ENCODE assay signal across 3 cellular contexts in genomic region chrX:65551086-65551485, GRCh38.
TF ChIP-seq lines count a peak whose summit lies in the region.

No MANE protein-coding gene starts in this region.

TF ChIP-seq in SK-N-SH treated with all-trans-retinoic acid at 6 μM for 48 hours, 23 proteins besides CTCF, POLR2A, EP300 and RAD21 (continued from another document):
- TF ChIP-seq ZNF565 (CRISPR knock-in tag; conservative IDR thresholded peaks at IDR 0.05; ENCODE audit: low read depth), result no peak
- TF ChIP-seq ZFP3 (CRISPR knock-in tag; IDR thresholded peaks at IDR 0.05), result no peak
- no peak for TF ChIP-seq GLIS3 (CRISPR knock-in tag; IDR thresholded peaks at IDR 0.05)
- TF ChIP-seq ESRRG (CRISPR knock-in tag; IDR thresholded peaks at IDR 0.05), result no peak
- TF ChIP-seq ZFP30 (CRISPR knock-in tag; IDR thresholded peaks at IDR 0.05), result no peak
- TF ChIP-seq ISL1 (CRISPR knock-in tag; IDR thresholded peaks at IDR 0.05), result no peak
- TF ChIP-seq, protein P1, sequence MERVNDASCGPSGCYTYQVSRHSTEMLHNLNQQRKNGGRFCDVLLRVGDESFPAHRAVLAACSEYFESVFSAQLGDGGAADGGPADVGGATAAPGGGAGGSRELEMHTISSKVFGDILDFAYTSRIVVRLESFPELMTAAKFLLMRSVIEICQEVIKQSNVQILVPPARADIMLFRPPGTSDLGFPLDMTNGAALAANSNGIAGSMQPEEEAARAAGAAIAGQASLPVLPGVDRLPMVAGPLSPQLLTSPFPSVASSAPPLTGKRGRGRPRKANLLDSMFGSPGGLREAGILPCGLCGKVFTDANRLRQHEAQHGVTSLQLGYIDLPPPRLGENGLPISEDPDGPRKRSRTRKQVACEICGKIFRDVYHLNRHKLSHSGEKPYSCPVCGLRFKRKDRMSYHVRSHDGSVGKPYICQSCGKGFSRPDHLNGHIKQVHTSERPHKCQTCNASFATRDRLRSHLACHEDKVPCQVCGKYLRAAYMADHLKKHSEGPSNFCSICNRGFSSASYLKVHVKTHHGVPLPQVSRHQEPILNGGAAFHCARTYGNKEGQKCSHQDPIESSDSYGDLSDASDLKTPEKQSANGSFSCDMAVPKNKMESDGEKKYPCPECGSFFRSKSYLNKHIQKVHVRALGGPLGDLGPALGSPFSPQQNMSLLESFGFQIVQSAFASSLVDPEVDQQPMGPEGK (CRISPR knock-in tag; IDR thresholded peaks at IDR 0.05; ENCODE audit: borderline replicate concordance), result no peak
- TF ChIP-seq ZC3H10 (CRISPR knock-in tag; IDR thresholded peaks at IDR 0.05), result no peak
- TF ChIP-seq PPARA (CRISPR knock-in tag; IDR thresholded peaks at IDR 0.05; ENCODE audit: borderline replicate concordance), result no peak
- TF ChIP-seq, protein P2, sequence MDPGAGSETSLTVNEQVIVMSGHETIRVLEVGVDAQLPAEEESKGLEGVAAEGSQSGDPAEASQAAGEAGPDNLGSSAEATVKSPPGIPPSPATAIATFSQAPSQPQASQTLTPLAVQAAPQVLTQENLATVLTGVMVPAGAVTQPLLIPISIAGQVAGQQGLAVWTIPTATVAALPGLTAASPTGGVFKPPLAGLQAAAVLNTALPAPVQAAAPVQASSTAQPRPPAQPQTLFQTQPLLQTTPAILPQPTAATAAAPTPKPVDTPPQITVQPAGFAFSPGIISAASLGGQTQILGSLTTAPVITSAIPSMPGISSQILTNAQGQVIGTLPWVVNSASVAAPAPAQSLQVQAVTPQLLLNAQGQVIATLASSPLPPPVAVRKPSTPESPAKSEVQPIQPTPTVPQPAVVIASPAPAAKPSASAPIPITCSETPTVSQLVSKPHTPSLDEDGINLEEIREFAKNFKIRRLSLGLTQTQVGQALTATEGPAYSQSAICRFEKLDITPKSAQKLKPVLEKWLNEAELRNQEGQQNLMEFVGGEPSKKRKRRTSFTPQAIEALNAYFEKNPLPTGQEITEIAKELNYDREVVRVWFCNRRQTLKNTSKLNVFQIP (CRISPR knock-in tag; IDR thresholded peaks at IDR 0.05; ENCODE audit: borderline replicate concordance, low read depth), result no peak
- TF ChIP-seq ZNF8 (CRISPR knock-in tag; IDR thresholded peaks at IDR 0.05), result no peak
- TF ChIP-seq BACH2 (CRISPR knock-in tag; IDR thresholded peaks at IDR 0.05; ENCODE audit: borderline replicate concordance), result no peak
- TF ChIP-seq RARB (CRISPR knock-in tag; IDR thresholded peaks at IDR 0.05), result no peak
- TF ChIP-seq CREB5 (CRISPR knock-in tag; IDR thresholded peaks at IDR 0.05; ENCODE audit: low read depth), result no peak
TF ChIP-seq in SK-N-SH treated with all-trans-retinoic acid at 6 μM for 48 hours: peak in this region for 0.

TF ChIP-seq in SK-N-SH, 30 proteins besides CTCF, POLR2A, EP300 and RAD21 (continued from another document and continues in another):
- no peak for TF ChIP-seq PBX3 (IDR thresholded peaks at IDR 0.05)
- no peak for TF ChIP-seq SIN3A (IDR thresholded peaks at IDR 0.05; ENCODE audit: borderline replicate concordance, low read depth, low read length)
- no peak for TF ChIP-seq TCF12 (IDR thresholded peaks at IDR 0.05)
- TF ChIP-seq FOSL2 (IDR thresholded peaks at IDR 0.05; ENCODE audit: borderline replicate concordance, low read depth), result no peak
- no peak for TF ChIP-seq RCOR1 (IDR thresholded peaks at IDR 0.05; ENCODE audit: low read length)
- TF ChIP-seq IRF3 (IDR thresholded peaks at IDR 0.05; ENCODE audit: low read depth, low read length), result no peak
- TF ChIP-seq JUND (IDR thresholded peaks at IDR 0.05), result no peak
- TF ChIP-seq, protein P3, sequence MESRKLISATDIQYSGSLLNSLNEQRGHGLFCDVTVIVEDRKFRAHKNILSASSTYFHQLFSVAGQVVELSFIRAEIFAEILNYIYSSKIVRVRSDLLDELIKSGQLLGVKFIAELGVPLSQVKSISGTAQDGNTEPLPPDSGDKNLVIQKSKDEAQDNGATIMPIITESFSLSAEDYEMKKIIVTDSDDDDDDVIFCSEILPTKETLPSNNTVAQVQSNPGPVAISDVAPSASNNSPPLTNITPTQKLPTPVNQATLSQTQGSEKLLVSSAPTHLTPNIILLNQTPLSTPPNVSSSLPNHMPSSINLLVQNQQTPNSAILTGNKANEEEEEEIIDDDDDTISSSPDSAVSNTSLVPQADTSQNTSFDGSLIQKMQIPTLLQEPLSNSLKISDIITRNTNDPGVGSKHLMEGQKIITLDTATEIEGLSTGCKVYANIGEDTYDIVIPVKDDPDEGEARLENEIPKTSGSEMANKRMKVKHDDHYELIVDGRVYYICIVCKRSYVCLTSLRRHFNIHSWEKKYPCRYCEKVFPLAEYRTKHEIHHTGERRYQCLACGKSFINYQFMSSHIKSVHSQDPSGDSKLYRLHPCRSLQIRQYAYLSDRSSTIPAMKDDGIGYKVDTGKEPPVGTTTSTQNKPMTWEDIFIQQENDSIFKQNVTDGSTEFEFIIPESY (IDR thresholded peaks at IDR 0.05; ENCODE audit: borderline replicate concordance, low read depth), result no peak
- no peak for TF ChIP-seq USF1 (IDR thresholded peaks at IDR 0.05; ENCODE audit: borderline replicate concordance, low read depth)
- no peak for TF ChIP-seq REST (IDR thresholded peaks at IDR 0.05; ENCODE audit: low read depth, low read length)
- no peak for TF ChIP-seq POLR2AphosphoS5 (IDR thresholded peaks at IDR 0.05; ENCODE audit: low read depth, low read length)
- TF ChIP-seq TAF1 (IDR thresholded peaks at IDR 0.05; ENCODE audit: borderline replicate concordance, low read depth, low read length), result no peak

TF ChIP-seq in HepG2, 621 proteins besides CTCF, POLR2A, EP300 and RAD21 (continued from another document):
- TF ChIP-seq HMGXB3 (CRISPR knock-in tag; IDR thresholded peaks at IDR 0.05; ENCODE audit: borderline replicate concordance) (no peak), ZNF3 (CRISPR knock-in tag; IDR thresholded peaks at IDR 0.05) (no peak), MIXL1 (CRISPR knock-in tag; IDR thresholded peaks at IDR 0.05) (no peak), ZNF260 (CRISPR knock-in tag; IDR thresholded peaks at IDR 0.05; ENCODE audit: borderline replicate concordance, low read depth) (no peak), ZFP82 (CRISPR knock-in tag; IDR thresholded peaks at IDR 0.05; ENCODE audit: borderline replicate concordance) (no peak), SRSF1 (optimal IDR thresholded peaks at IDR 0.05; ENCODE audit: low read depth, low read length) (no peak), ZBTB1 (CRISPR knock-in tag; IDR thresholded peaks at IDR 0.05; ENCODE audit: borderline replicate concordance) (no peak), HOXA5 (CRISPR knock-in tag; IDR thresholded peaks at IDR 0.05) (no peak), ELF3 (CRISPR knock-in tag; IDR thresholded peaks at IDR 0.05) (no peak), ZFP41 (CRISPR knock-in tag; IDR thresholded peaks at IDR 0.05; ENCODE audit: borderline replicate concordance) (no peak)
- TF ChIP-seq, protein P4, sequence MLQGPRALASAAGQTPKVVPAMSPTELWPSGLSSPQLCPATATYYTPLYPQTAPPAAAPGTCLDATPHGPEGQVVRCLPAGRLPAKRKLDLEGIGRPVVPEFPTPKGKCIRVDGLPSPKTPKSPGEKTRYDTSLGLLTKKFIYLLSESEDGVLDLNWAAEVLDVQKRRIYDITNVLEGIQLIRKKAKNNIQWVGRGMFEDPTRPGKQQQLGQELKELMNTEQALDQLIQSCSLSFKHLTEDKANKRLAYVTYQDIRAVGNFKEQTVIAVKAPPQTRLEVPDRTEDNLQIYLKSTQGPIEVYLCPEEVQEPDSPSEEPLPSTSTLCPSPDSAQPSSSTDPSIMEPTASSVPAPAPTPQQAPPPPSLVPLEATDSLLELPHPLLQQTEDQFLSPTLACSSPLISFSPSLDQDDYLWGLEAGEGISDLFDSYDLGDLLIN (CRISPR knock-in tag; IDR thresholded peaks at IDR 0.05; ENCODE audit: borderline replicate concordance), result no peak
- TF ChIP-seq, protein P5, sequence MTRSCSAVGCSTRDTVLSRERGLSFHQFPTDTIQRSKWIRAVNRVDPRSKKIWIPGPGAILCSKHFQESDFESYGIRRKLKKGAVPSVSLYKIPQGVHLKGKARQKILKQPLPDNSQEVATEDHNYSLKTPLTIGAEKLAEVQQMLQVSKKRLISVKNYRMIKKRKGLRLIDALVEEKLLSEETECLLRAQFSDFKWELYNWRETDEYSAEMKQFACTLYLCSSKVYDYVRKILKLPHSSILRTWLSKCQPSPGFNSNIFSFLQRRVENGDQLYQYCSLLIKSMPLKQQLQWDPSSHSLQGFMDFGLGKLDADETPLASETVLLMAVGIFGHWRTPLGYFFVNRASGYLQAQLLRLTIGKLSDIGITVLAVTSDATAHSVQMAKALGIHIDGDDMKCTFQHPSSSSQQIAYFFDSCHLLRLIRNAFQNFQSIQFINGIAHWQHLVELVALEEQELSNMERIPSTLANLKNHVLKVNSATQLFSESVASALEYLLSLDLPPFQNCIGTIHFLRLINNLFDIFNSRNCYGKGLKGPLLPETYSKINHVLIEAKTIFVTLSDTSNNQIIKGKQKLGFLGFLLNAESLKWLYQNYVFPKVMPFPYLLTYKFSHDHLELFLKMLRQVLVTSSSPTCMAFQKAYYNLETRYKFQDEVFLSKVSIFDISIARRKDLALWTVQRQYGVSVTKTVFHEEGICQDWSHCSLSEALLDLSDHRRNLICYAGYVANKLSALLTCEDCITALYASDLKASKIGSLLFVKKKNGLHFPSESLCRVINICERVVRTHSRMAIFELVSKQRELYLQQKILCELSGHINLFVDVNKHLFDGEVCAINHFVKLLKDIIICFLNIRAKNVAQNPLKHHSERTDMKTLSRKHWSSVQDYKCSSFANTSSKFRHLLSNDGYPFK (CRISPR knock-in tag; IDR thresholded peaks at IDR 0.05; ENCODE audit: borderline replicate concordance), result no peak
- TF ChIP-seq, protein P1 (CRISPR knock-in tag; IDR thresholded peaks at IDR 0.05), result no peak
- TF ChIP-seq, protein P3 (CRISPR knock-in tag; IDR thresholded peaks at IDR 0.05), result no peak
- TF ChIP-seq, protein P6, sequence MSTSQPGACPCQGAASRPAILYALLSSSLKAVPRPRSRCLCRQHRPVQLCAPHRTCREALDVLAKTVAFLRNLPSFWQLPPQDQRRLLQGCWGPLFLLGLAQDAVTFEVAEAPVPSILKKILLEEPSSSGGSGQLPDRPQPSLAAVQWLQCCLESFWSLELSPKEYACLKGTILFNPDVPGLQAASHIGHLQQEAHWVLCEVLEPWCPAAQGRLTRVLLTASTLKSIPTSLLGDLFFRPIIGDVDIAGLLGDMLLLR (CRISPR knock-in tag; IDR thresholded peaks at IDR 0.05), result no peak
